20 cellular contexts compared by ENCODE assay signal in the genomic region with DNA sequence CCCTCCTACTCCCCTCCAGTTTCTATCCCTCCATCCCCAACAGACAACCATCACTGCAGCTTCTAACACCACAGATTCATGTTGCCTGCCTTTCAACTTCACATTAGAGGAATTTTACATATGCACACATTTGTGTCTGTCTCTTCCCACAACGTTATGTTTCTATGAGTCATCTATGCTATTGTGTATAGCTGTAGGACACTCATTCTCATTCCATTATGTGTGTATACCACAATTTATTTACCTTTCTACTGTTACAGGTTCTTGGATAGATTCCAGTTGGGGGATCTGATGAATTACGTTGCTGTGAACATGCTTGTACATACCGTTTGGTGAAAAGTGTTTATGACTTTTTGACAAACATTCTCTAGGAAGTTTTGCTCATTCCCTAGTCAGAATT. TPM values are rescaled to one million over a fixed set of nuclear protein-coding genes. Genes with fewer than 3 reads are reported as not detected.
DNase-seq lines count a peak whose midpoint lies in the region; ATAC-seq, FAIRE-seq and TF ChIP-seq lines count a peak whose summit lies in the region.
"Had no signal": no experiment of that assay in that cellular context is flagged by ENCODE, and none has a peak within 500 bp of the region (broad histone marks: within the 10 kb centered on the region; RNA-seq: fewer than 3 reads in every experiment).

No MANE protein-coding gene starts in this region.

- no peak for ATAC-seq in activated T-cell treated with anti-CD3 and anti-CD28 coated beads, Interleukin-2, amount 50 U/mL, for 4 hours
- no peak for ATAC-seq in HG03442 (IDR thresholded peaks at IDR 0.05; ENCODE audit: unreplicated experiment)
- ATAC-seq: gastrocnemius medialis, left ventricle myocardium superior, T-helper 17 cell, WTC11 had no signal

- H3K79me2 ChIP-seq in astrocyte (ENCODE audit: insufficient read depth, low read length) (no peaks in the 10 kb centered on the region), osteoblast (ENCODE audit: insufficient read depth, low read length) (no peaks in the 10 kb centered on the region)

- DNase-seq in COR-L47 (lab: John Stamatoyannopoulos, UW): peak; percentile 25
- peak; percentile 7 for DNase-seq in HS-27A (ENCODE audit: low read depth)
- DNase-seq in astrocyte (ENCODE audit: low read depth): peak; percentile 82
- DNase-seq in foreskin fibroblast: peak; percentile 37 to 68
- DNase-seq in activated T-cell treated with anti-CD3 and anti-CD28 coated beads, Interleukin-2, amount 50 U/mL, for 4 hours: no peak
- DNase-seq in osteoblast (ENCODE audit: insufficient read length, low spot score, missing footprints): no peak
- DNase-seq in activated CD4-positive, CD25-positive, alpha-beta regulatory T cell (lab: John Stamatoyannopoulos, UW): no peak
- DNase-seq: CD4-positive, alpha-beta memory T cell; cerebellar nuclear complex; gastrocnemius medialis; left ventricle myocardium superior; NCI-H1048; NCI-H2081 treated with DMSO at 0.1 percent for 48 hours; NK-92 treated with Interleukin-12 subunit alpha and Interleukin-12 subunit beta, amount 100 ng/mL, for 24 hours; ovary; T-helper 17 cell had no signal

- H3K4me3 ChIP-seq in astrocyte (ENCODE audit: insufficient read depth, low read depth, low read length) (no peak overlapping the region), foreskin fibroblast (ENCODE audit: low read depth in 1 of 2, low read length in 2 of 2) (no peak overlapping the region), osteoblast (ENCODE audit: insufficient read depth, low read length) (no peak overlapping the region)
- H3K4me3 ChIP-seq: gastrocnemius medialis, ovary had no signal

- no peak overlapping the region for H3K9ac ChIP-seq in astrocyte (ENCODE audit: low read length)

- FAIRE-seq in astrocyte (lab: Jason Lieb, UNC): no peak

- H3K27ac ChIP-seq in astrocyte (ENCODE audit: low read depth, low read length): no peak overlapping the region
- no peak overlapping the region for H3K27ac ChIP-seq in osteoblast (ENCODE audit: low read depth, low read length)
- H3K27ac ChIP-seq: gastrocnemius medialis, ovary had no signal

- H3K4me2 ChIP-seq in astrocyte (ENCODE audit: low read length) (no peak overlapping the region), osteoblast (ENCODE audit: insufficient read depth, low read length) (no peak overlapping the region)

- TF ChIP-seq CTCF in astrocyte (IDR thresholded peaks at IDR 0.05; ENCODE audit: insufficient read depth, low read depth, low read length): no peak
- TF ChIP-seq CTCF in foreskin fibroblast (IDR thresholded peaks at IDR 0.05; ENCODE audit: low read depth, low read length): no peak
- TF ChIP-seq CTCF in osteoblast (IDR thresholded peaks at IDR 0.05; ENCODE audit: extremely low read depth, low read depth, low read length): no peak

- H3K4me1 ChIP-seq in astrocyte (ENCODE audit: insufficient read depth, low read length) (no peaks in the 10 kb centered on the region), osteoblast (ENCODE audit: insufficient read depth, low read length) (peaks cover 29% of the 10 kb centered on the region)

- H2AFZ ChIP-seq in astrocyte (ENCODE audit: low read depth, low read length) (no peak overlapping the region), osteoblast (ENCODE audit: low read length) (no peak overlapping the region)

- no peaks in the 10 kb centered on the region for H3K27me3 ChIP-seq in astrocyte (ENCODE audit: insufficient read depth, low read length)
- H3K27me3 ChIP-seq in osteoblast (ENCODE audit: insufficient read depth, low read length): no peaks in the 10 kb centered on the region
- H3K27me3 ChIP-seq: gastrocnemius medialis, ovary had no signal

- H3K36me3 Mint-ChIP-seq in astrocyte (ENCODE audit: low read depth, unreplicated experiment): no peaks in the 10 kb centered on the region
- H3K36me3 Mint-ChIP-seq in activated T-cell treated with anti-CD3 and anti-CD28 coated beads, Interleukin-2, amount 50 U/mL, for 4 hours (ENCODE audit: insufficient read depth): no peaks in the 10 kb centered on the region
- H3K36me3 Mint-ChIP-seq: CD4-positive, alpha-beta memory T cell; WTC11 had no signal

- H3K9me3 Mint-ChIP-seq in astrocyte (ENCODE audit: unreplicated experiment): no peaks in the 10 kb centered on the region
- H3K9me3 Mint-ChIP-seq in activated T-cell treated with anti-CD3 and anti-CD28 coated beads, Interleukin-2, amount 50 U/mL, for 4 hours: no peaks in the 10 kb centered on the region
- H3K9me3 Mint-ChIP-seq: activated T-helper 1 cell treated with anti-CD3 and anti-CD28 coated beads, Interleukin-12 subunit alpha, Interleukin-12 subunit beta, Interleukin-2, Interleukin-4 antibody, amounts not matched to agents 30 ng/mL and 10 ng/mL and 1 ng/mL, durations not matched to agents 14 hours and 24 hours and 36 hours; CD4-positive, alpha-beta memory T cell; WTC11 had no signal

- H3K9me3 ChIP-seq in astrocyte (ENCODE audit: insufficient read depth, low read depth, low read length): no peaks in the 10 kb centered on the region
- H3K9me3 ChIP-seq in osteoblast (ENCODE audit: low read depth, low read length): no peaks in the 10 kb centered on the region
- H3K9me3 ChIP-seq: gastrocnemius medialis, ovary had no signal

- H3K27ac Mint-ChIP-seq in astrocyte (ENCODE audit: unreplicated experiment): no peak overlapping the region
- H3K27ac Mint-ChIP-seq: activated T-helper 1 cell treated with anti-CD3 and anti-CD28 coated beads, Interleukin-12 subunit alpha, Interleukin-12 subunit beta, Interleukin-2, Interleukin-4 antibody, amounts not matched to agents 30 ng/mL and 10 ng/mL and 1 ng/mL, durations not matched to agents 14 hours and 24 hours and 36 hours; CD4-positive, alpha-beta memory T cell; T-helper 17 cell; WTC11 had no signal

- H4K20me1 ChIP-seq in astrocyte (ENCODE audit: insufficient read depth, low read length) (no peaks in the 10 kb centered on the region), osteoblast (ENCODE audit: insufficient read depth, low read length) (no peaks in the 10 kb centered on the region)

- H3K4me3 Mint-ChIP-seq in astrocyte (ENCODE audit: unreplicated experiment): no peak overlapping the region
- H3K4me3 Mint-ChIP-seq in activated T-cell treated with anti-CD3 and anti-CD28 coated beads, Interleukin-2, amount 50 U/mL, for 4 hours: no peak overlapping the region
- H3K4me3 Mint-ChIP-seq: activated T-helper 1 cell treated with anti-CD3 and anti-CD28 coated beads, Interleukin-12 subunit alpha, Interleukin-12 subunit beta, Interleukin-2, Interleukin-4 antibody, amounts not matched to agents 30 ng/mL and 10 ng/mL and 1 ng/mL, durations not matched to agents 14 hours and 24 hours and 36 hours; T-helper 17 cell; WTC11 had no signal

- peaks cover 6% of the 10 kb centered on the region for H3K4me1 Mint-ChIP-seq in astrocyte (ENCODE audit: low read depth, unreplicated experiment)
- no peaks in the 10 kb centered on the region for H3K4me1 Mint-ChIP-seq in activated T-cell treated with anti-CD3 and anti-CD28 coated beads, Interleukin-2, amount 50 U/mL, for 4 hours (ENCODE audit: low read depth)

- H3K36me3 ChIP-seq in astrocyte (ENCODE audit: insufficient read depth, low read length) (no peaks in the 10 kb centered on the region), osteoblast (ENCODE audit: insufficient read depth, low read length) (no peaks in the 10 kb centered on the region)
- H3K36me3 ChIP-seq: gastrocnemius medialis, ovary had no signal

- H3K27me3 Mint-ChIP-seq in astrocyte (ENCODE audit: low read depth, unreplicated experiment): no peaks in the 10 kb centered on the region
- no peaks in the 10 kb centered on the region for H3K27me3 Mint-ChIP-seq in activated T-cell treated with anti-CD3 and anti-CD28 coated beads, Interleukin-2, amount 50 U/mL, for 4 hours (ENCODE audit: low read depth)

RNA-seq across cellular contexts. Expression of gene TRPC3, which starts 58.8 kb away (rescaled TPM):
- 0.07 TPM in 1 of 2 replicates, not detected in the other for total RNA-seq in astrocyte
- under 1 TPM in 2 of 3 donors, not detected in 1; 0.33 to 0.63 TPM for total RNA-seq in activated T-cell treated with anti-CD3 and anti-CD28 coated beads, Interleukin-2, amount 50 U/mL, for 4 hours
- under 0.01 and 0.29 TPM in 2 replicates for total RNA-seq in osteoblast
- total RNA-seq: CD4-positive, alpha-beta memory T cell; G401; T-helper 17 cell had no signal

Comparison
In these comparisons a context has a peak if more than half of its experiments do, and no peak if none do; other contexts are left out.
1. DNase-seq: peak in COR-L47 (single experiment), HS-27A (single experiment), astrocyte (single experiment) and foreskin fibroblast (2 of 2); none in activated T-cell treated with anti-CD3 and anti-CD28 coated beads, Interleukin-2, amount 50 U/mL, for 4 hours (single experiment), osteoblast (single experiment) and activated CD4-positive, CD25-positive, alpha-beta regulatory T cell (0 of 4).